Comparison of ENCODE assay signal across 32 cellular contexts in the genomic region with DNA sequence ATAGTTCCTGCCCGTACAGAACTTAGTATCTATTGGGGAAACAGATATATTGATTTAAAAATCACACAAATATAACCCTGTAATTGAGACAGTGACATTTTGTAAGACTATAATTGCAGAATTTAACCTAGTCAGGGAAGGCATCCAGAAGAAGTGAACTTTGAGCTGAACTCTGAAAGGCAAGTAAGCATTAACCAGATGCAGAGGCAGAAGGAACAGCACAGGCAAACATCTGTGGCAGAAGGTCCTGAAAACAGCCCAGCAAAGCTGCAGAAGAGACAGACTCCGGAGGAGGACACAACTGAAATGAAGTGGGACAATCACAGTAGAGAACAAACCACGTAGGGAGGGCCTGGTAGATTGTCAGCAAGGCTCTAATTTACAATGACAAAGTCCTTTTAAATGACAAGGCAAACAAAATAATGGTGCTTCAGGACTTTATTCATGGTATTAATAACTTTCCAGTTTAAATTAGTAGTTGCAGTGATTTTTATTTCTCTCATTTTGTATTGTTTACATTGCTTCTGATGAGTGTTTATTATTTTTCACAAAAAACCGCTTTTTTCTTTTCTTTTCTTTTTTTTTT. TPM values are rescaled to one million over a fixed set of nuclear protein-coding genes. Genes with fewer than 3 reads are reported as not detected.
DNase-seq lines count a peak whose midpoint lies in the region; ATAC-seq and TF ChIP-seq lines count a peak whose summit lies in the region.
"Had no signal": no experiment of that assay in that cellular context is flagged by ENCODE, and none has a peak within 500 bp of the region (broad histone marks: within the 10 kb centered on the region; RNA-seq: fewer than 3 reads in every experiment).

No MANE protein-coding gene starts in this region.

- H3K4me1 Mint-ChIP-seq in stimulated activated memory B cell treated with anti-CD40 and anti-IgM and Interleukin-4, amounts not matched to agents 10 μg/mL and 1 μg/mL and 100 μg/mL, for 72 hours, result peaks cover 44% of the 10 kb centered on the region

- in situ Hi-C loops in brain microvascular endothelial cell (cut with HindIII; ENCODE audit: low pct_ligation_motif_present, low sequenced_read_pairs), result no loop called here

- H3K9me3 ChIP-seq in adipocyte (ENCODE audit: control insufficient read depth, low read length), result no peaks in the 10 kb centered on the region
- H3K9me3 ChIP-seq: ascending aorta, esophagus squamous epithelium, tibial artery had no signal

- peak overlapping the region; percentile 52 for H3K9ac ChIP-seq in adipocyte (ENCODE audit: low read length)

- peaks cover 28% of the 10 kb centered on the region for H3K4me1 ChIP-seq in adipocyte (ENCODE audit: control insufficient read depth, insufficient read depth, low read length)
- H3K4me1 ChIP-seq: ascending aorta, esophagus squamous epithelium, tibial artery had no signal

- H3K9me3 Mint-ChIP-seq in stimulated activated memory B cell treated with anti-CD40 and anti-IgM and Interleukin-4, amounts not matched to agents 10 μg/mL and 1 μg/mL and 100 μg/mL, for 72 hours, result no peaks in the 10 kb centered on the region
- H3K9me3 Mint-ChIP-seq: activated naive CD8-positive, alpha-beta T cell treated with anti-CD3 and anti-CD28 coated beads for 36 hours; dendritic cell treated with granulocyte-macrophage colony-stimulating factor and Interleukin-4, amounts not matched to agents 40 ng/mL and 50 ng/mL, for 4 days; HFFc6; naive thymus-derived CD8-positive, alpha-beta T cell had no signal

- no peak overlapping the region for H3K4me3 Mint-ChIP-seq in stimulated activated memory B cell treated with anti-CD40 and anti-IgM and Interleukin-4, amounts not matched to agents 10 μg/mL and 1 μg/mL and 100 μg/mL, for 72 hours
- H3K4me3 Mint-ChIP-seq: activated naive CD8-positive, alpha-beta T cell treated with anti-CD3 and anti-CD28 coated beads for 36 hours; dendritic cell treated with granulocyte-macrophage colony-stimulating factor and Interleukin-4, amounts not matched to agents 40 ng/mL and 50 ng/mL, for 4 days; HFFc6; naive thymus-derived CD8-positive, alpha-beta T cell had no signal

- no peak overlapping the region for H3K27ac ChIP-seq in brain microvascular endothelial cell
- H3K27ac ChIP-seq: ascending aorta, esophagus squamous epithelium, tibial artery had no signal

- no peaks in the 10 kb centered on the region for H3K36me3 ChIP-seq in adipocyte (ENCODE audit: control insufficient read depth, insufficient read depth, low read length, severe bottlenecking)
- H3K36me3 ChIP-seq in brain microvascular endothelial cell (replicated peaks), result no peaks in the 10 kb centered on the region
- H3K36me3 ChIP-seq: ascending aorta, esophagus squamous epithelium, tibial artery had no signal

- no peaks in the 10 kb centered on the region for H3K27me3 Mint-ChIP-seq in stimulated activated memory B cell treated with anti-CD40 and anti-IgM and Interleukin-4, amounts not matched to agents 10 μg/mL and 1 μg/mL and 100 μg/mL, for 72 hours
- H3K27me3 Mint-ChIP-seq: activated naive CD8-positive, alpha-beta T cell treated with anti-CD3 and anti-CD28 coated beads for 36 hours; naive thymus-derived CD8-positive, alpha-beta T cell had no signal

- H3K27me3 ChIP-seq in adipocyte (replicated peaks; ENCODE audit: control insufficient read depth, insufficient read depth, low read length) (no peaks in the 10 kb centered on the region), brain microvascular endothelial cell (replicated peaks) (no peaks in the 10 kb centered on the region)
- H3K27me3 ChIP-seq: ascending aorta, esophagus squamous epithelium, tibial artery had no signal

- DNase-seq in NCI-H1417 (lab: John Stamatoyannopoulos, UW) (peak in 2 of 3 experiments; percentile 14 to 67), NCI-H1417 treated with DMSO at 0.1 percent for 48 hours (lab: John Stamatoyannopoulos, UW) (no peak), adipocyte (ENCODE audit: low read depth) (no peak), left lobe of liver (ENCODE audit: low spot score) (no peak), brain microvascular endothelial cell (no peak)
- DNase-seq: 8988T; activated CD4-positive, alpha-beta T cell treated with anti-CD3 and anti-CD28 coated beads for 4 hours; activated effector memory CD4-positive, alpha-beta T cell treated with anti-CD3 and anti-CD28 coated beads, Interleukin-2, amount 50 U/mL, for 16 hours; activated naive CD8-positive, alpha-beta T cell treated with anti-CD3 and anti-CD28 coated beads for 36 hours; AML-193; caudate nucleus; DMS53; esophagus squamous epithelium; GF-D8; HFFc6; naive thymus-derived CD8-positive, alpha-beta T cell; NCI-H1092 treated with DMSO at 0.1 percent for 48 hours; NCI-H2029; NCI-H345; retina; stimulated activated CD4-positive, alpha-beta T cell treated with anti-CD3 and anti-CD28 coated beads, Interleukin-1b, Interleukin-23, amount 100 ng/mL, for 48 hours; stimulated activated CD8-positive, alpha-beta memory T cell treated with anti-CD3 and anti-CD28 coated beads, Interleukin-4, amount 100 ng/mL, for 48 hours; tibial artery had no signal

- TF ChIP-seq CTCF in brain microvascular endothelial cell (IDR thresholded peaks at IDR 0.05; ENCODE audit: low read depth, low read length, missing control alignments), result no peak

- H3K36me3 Mint-ChIP-seq in stimulated activated memory B cell treated with anti-CD40 and anti-IgM and Interleukin-4, amounts not matched to agents 10 μg/mL and 1 μg/mL and 100 μg/mL, for 72 hours, result peaks cover 8% of the 10 kb centered on the region

- H3K27ac Mint-ChIP-seq in stimulated activated memory B cell treated with anti-CD40 and anti-IgM and Interleukin-4, amounts not matched to agents 10 μg/mL and 1 μg/mL and 100 μg/mL, for 72 hours, result peak overlapping the region; percentile 31
- H3K27ac Mint-ChIP-seq: activated naive CD8-positive, alpha-beta T cell treated with anti-CD3 and anti-CD28 coated beads for 36 hours; dendritic cell treated with granulocyte-macrophage colony-stimulating factor and Interleukin-4, amounts not matched to agents 40 ng/mL and 50 ng/mL, for 4 days; HFFc6; naive thymus-derived CD8-positive, alpha-beta T cell had no signal

- no peak overlapping the region for H3K4me3 ChIP-seq in adipocyte (ENCODE audit: low read length)
- H3K4me3 ChIP-seq in brain microvascular endothelial cell (ENCODE audit: low read depth, low read length), result no peak overlapping the region
- H3K4me3 ChIP-seq: ascending aorta, esophagus squamous epithelium, smooth muscle cell, tibial artery had no signal

- ATAC-seq in left lobe of liver (peak; percentile 64), GM21786 (IDR thresholded peaks at IDR 0.05; ENCODE audit: unreplicated experiment) (no peak), HG02642 (IDR thresholded peaks at IDR 0.05; ENCODE audit: poor library complexity, unreplicated experiment) (no peak)
- ATAC-seq in stimulated activated memory B cell treated with anti-CD40 and anti-IgM and Interleukin-4, amounts not matched to agents 10 μg/mL and 1 μg/mL and 100 μg/mL, for 72 hours, result no peak
- ATAC-seq: naive thymus-derived CD8-positive, alpha-beta T cell; Right ventricle myocardium inferior had no signal

RNA-seq across cellular contexts. Expression of a gene that starts 14.5 kb away (rescaled TPM):
- 0.58 TPM for total RNA-seq in left lobe of liver
- total RNA-seq: ascending aorta, glomerular endothelial cell, osteocyte had no signal

RNA-seq across cellular contexts. Expression of a gene that starts 59.6 kb away (rescaled TPM):
- total RNA-seq in left lobe of liver, result 164 TPM

Comparison
In these comparisons a context has a peak if more than half of its experiments do, and no peak if none do; other contexts are left out.
1. DNase-seq: peak in NCI-H1417 (2 of 3); none in NCI-H1417 treated with DMSO at 0.1 percent for 48 hours (single experiment), adipocyte (single experiment), left lobe of liver (single experiment) and brain microvascular endothelial cell (single experiment).